8 cellular contexts compared by ENCODE assay signal in genomic region chr7:139915864-139916716, GRCh38.
DNase-seq lines count a peak whose midpoint lies in the region; ATAC-seq, FAIRE-seq and TF ChIP-seq lines count a peak whose summit lies in the region.

No MANE protein-coding gene starts in this region.

- H3K9me3 Mint-ChIP-seq in CD8-positive, alpha-beta memory T cell = no peaks in the 10 kb centered on the region

- TF ChIP-seq POLR2A in esophagus muscularis mucosa (IDR thresholded peaks at IDR 0.05; ENCODE audit: low read depth) = no peak

- peaks cover 14 to 17% (median 15%) of the 10 kb centered on the region in 3 donors for H3K4me1 Mint-ChIP-seq in CD8-positive, alpha-beta memory T cell

- POLR2A ChIA-PET in CD8-positive, alpha-beta memory T cell (lab: Charles Lee) = no interaction called here

- H3K36me3 Mint-ChIP-seq in CD8-positive, alpha-beta memory T cell = peaks cover 0 to 12% (median 4%) of the 10 kb centered on the region in 3 donors

- peak overlapping the region; percentile 65 for H3K27ac ChIP-seq in CD8-positive, alpha-beta memory T cell (ENCODE audit: low read depth, low read length)
- H3K27ac ChIP-seq in mucosa of rectum (ENCODE audit: low read depth in 2 of 2, low read length in 2 of 2) = peak overlapping the region; percentile 50 to 57
- peak overlapping the region in 2 of 4 donors; percentile 37 to 51 for H3K27ac ChIP-seq in esophagus muscularis mucosa (replicated peaks in 1 of 4)

- no peak for TF ChIP-seq EP300 in esophagus muscularis mucosa (IDR thresholded peaks at IDR 0.05)

- peak; percentile 47 for FAIRE-seq in bronchial epithelial cell (lab: Jason Lieb, UNC)

- H3K9me3 ChIP-seq in CD8-positive, alpha-beta memory T cell (ENCODE audit: low read length) = no peaks in the 10 kb centered on the region
- H3K9me3 ChIP-seq in mucosa of rectum (ENCODE audit: control insufficient read depth in 2 of 2, low read length in 2 of 2) (no peaks in the 10 kb centered on the region), esophagus muscularis mucosa (no peaks in the 10 kb centered on the region)

- H3K36me3 ChIP-seq in CD8-positive, alpha-beta memory T cell (ENCODE audit: insufficient read depth, low read length) = no peaks in the 10 kb centered on the region
- H3K36me3 ChIP-seq in bronchial epithelial cell (ENCODE audit: control insufficient read depth, insufficient read depth, low read length) (no peaks in the 10 kb centered on the region), mucosa of rectum (ENCODE audit: control insufficient read depth in 2 of 2, insufficient read depth in 2 of 2, low read length in 2 of 2) (no peaks in the 10 kb centered on the region), esophagus muscularis mucosa (no peaks in the 10 kb centered on the region)

- H3K4me1 ChIP-seq in CD8-positive, alpha-beta memory T cell (ENCODE audit: insufficient read depth, low read length) = peaks cover 9% of the 10 kb centered on the region
- H3K4me1 ChIP-seq in mucosa of rectum (ENCODE audit: control insufficient read depth in 2 of 2, insufficient read depth in 2 of 2, low read length in 2 of 2) (peaks cover 0 to 5% of the 10 kb centered on the region in 2 donors), esophagus muscularis mucosa (peaks cover 14 to 45% (median 25%) of the 10 kb centered on the region in 4 donors)

- H3K4me3 Mint-ChIP-seq in CD8-positive, alpha-beta memory T cell = peak overlapping the region in 1 of 7 donors; percentile 18

- 76% methylated on average over 10 of the region's 10 CpGs for WGBS in esophagus muscularis mucosa

- intact Hi-C loops in esophagus muscularis mucosa (cut with DNase I) = no loop called here

- DNase-seq in CD8-positive, alpha-beta memory T cell = peak in 2 of 5 donors; percentile 23 to 53
- peak; percentile 90 for DNase-seq in HS-5 (ENCODE audit: low read depth)
- peak; percentile 26 for DNase-seq in UCSD-AML1 (lab: John Stamatoyannopoulos, UW; ENCODE audit: unreplicated experiment)
- DNase-seq in bronchial epithelial cell (ENCODE audit: low read depth) = peak; percentile 100
- DNase-seq in stromal cell of bone marrow (ENCODE audit: low read depth) = peak; percentile 97
- DNase-seq in esophagus muscularis mucosa (ENCODE audit: extremely low spot score) = no peak

- CTCF ChIA-PET in CD8-positive, alpha-beta memory T cell (lab: Charles Lee) = interaction anchor here (0.8 to 1.1 kb wide), 2 partner anchors 10 to 269 kb away, joined by 3 to 4 read pairs; no protein-coding TSS in a partner anchor

- TF ChIP-seq CTCF in bronchial epithelial cell (IDR thresholded peaks at IDR 0.05; ENCODE audit: insufficient read depth, low read length, severe bottlenecking) (no peak), esophagus muscularis mucosa (IDR thresholded peaks at IDR 0.05) (no peak)

- peak overlapping the region in 1 of 8 donors; percentile 63 for H3K27ac Mint-ChIP-seq in CD8-positive, alpha-beta memory T cell

- peak; percentile 85 for ATAC-seq in GM21423 (IDR thresholded peaks at IDR 0.05; ENCODE audit: unreplicated experiment)

- no peak overlapping the region for H3K9ac ChIP-seq in mucosa of rectum (ENCODE audit: low read depth in 1 of 2, low read length in 2 of 2)

- no peak overlapping the region for H3K4me3 ChIP-seq in CD8-positive, alpha-beta memory T cell (ENCODE audit: low read length)
- H3K4me3 ChIP-seq in bronchial epithelial cell (ENCODE audit: low read depth, low read length) (no peak overlapping the region), mucosa of rectum (ENCODE audit: low read length in 2 of 2) (no peak overlapping the region), esophagus muscularis mucosa (no peak overlapping the region)

- no peaks in the 10 kb centered on the region for H3K27me3 ChIP-seq in CD8-positive, alpha-beta memory T cell (ENCODE audit: insufficient read depth, low read length, poor library complexity, severe bottlenecking)
- no peaks in the 10 kb centered on the region for H3K27me3 ChIP-seq in bronchial epithelial cell (ENCODE audit: control insufficient read depth, insufficient read depth, low read length)
- H3K27me3 ChIP-seq in mucosa of rectum (ENCODE audit: control insufficient read depth in 2 of 2, insufficient read depth in 2 of 2, low read length in 2 of 2) = no peaks in the 10 kb centered on the region
- H3K27me3 ChIP-seq in esophagus muscularis mucosa = no peaks in the 10 kb centered on the region

- peaks cover 6 to 27% of the 10 kb centered on the region in 2 donors for H3K27me3 Mint-ChIP-seq in CD8-positive, alpha-beta memory T cell
